ENCODE assay signal across 9 cellular contexts in genomic region chr11:95699631-95700470, GRCh38.
DNase-seq lines count a peak whose midpoint lies in the region; ATAC-seq and TF ChIP-seq lines count a peak whose summit lies in the region.
"Had no signal": no experiment of that assay in that cellular context is flagged by ENCODE, and none has a peak within 500 bp of the region (broad histone marks: within the 10 kb centered on the region; RNA-seq: fewer than 3 reads in every experiment).

No MANE protein-coding gene starts in this region.

- H3K36me3 Mint-ChIP-seq in activated CD8-positive, alpha-beta T cell treated with anti-CD3 and anti-CD28 coated beads for 36 hours (ENCODE audit: low read depth) = peaks cover 15% of the 10 kb centered on the region
- H3K36me3 Mint-ChIP-seq in natural killer cell (no peaks in the 10 kb centered on the region), Caco-2 (ENCODE audit: insufficient read depth, unreplicated experiment) (no peaks in the 10 kb centered on the region)

- no TSS peak for BruUV-seq in Caco-2 (replicated peaks; lab: Mats Ljungman, UMichigan)

- H3K27me3 ChIP-seq in Caco-2 (replicated peaks; ENCODE audit: control insufficient read depth, insufficient read depth, low read length) = no peaks in the 10 kb centered on the region

- H3K27ac Mint-ChIP-seq in activated CD8-positive, alpha-beta T cell treated with anti-CD3 and anti-CD28 coated beads for 36 hours = peak overlapping the region; percentile 95
- peak overlapping the region; percentile 80 to 82 for H3K27ac Mint-ChIP-seq in natural killer cell
- H3K27ac Mint-ChIP-seq in Caco-2 (ENCODE audit: unreplicated experiment) = no peak overlapping the region

- H3K4me1 Mint-ChIP-seq in activated CD8-positive, alpha-beta T cell treated with anti-CD3 and anti-CD28 coated beads for 36 hours (ENCODE audit: low read depth) = peaks cover 54% of the 10 kb centered on the region
- H3K4me1 Mint-ChIP-seq in natural killer cell (peaks cover 23 to 27% of the 10 kb centered on the region in 2 donors), Caco-2 (ENCODE audit: low read depth, unreplicated experiment) (no peaks in the 10 kb centered on the region)

- peaks cover 8% of the 10 kb centered on the region for H3K4me1 ChIP-seq in Caco-2

- CTCF ChIA-PET in activated CD8-positive, alpha-beta T cell treated with anti-CD3 and anti-CD28 coated beads for 36 hours (lab: Charles Lee) = interaction anchor here (0.8 to 2.6 kb wide), 7 partner anchors 10 to 548 kb away, joined by 3 to 9 read pairs (median 5); no protein-coding TSS in a partner anchor
- CTCF ChIA-PET in Caco-2 (lab: Charles Lee) = no interaction called here

- no peak for TF ChIP-seq CTCF in activated CD8-positive, alpha-beta T cell treated with anti-CD3 and anti-CD28 coated beads for 36 hours (IDR thresholded peaks at IDR 0.05)
- TF ChIP-seq CTCF in natural killer cell (IDR thresholded peaks at IDR 0.05) (no peak), Caco-2 (IDR thresholded peaks at IDR 0.05; ENCODE audit: insufficient read depth in 1 of 2, low read depth in 1 of 2, low read length in 1 of 2, severe bottlenecking in 1 of 2, unreplicated experiment in 1 of 2) (no peak)

- no peaks in the 10 kb centered on the region for H3K36me3 ChIP-seq in Caco-2 (ENCODE audit: control insufficient read depth, insufficient read depth, low read length)

- no peaks in the 10 kb centered on the region for H3K27me3 Mint-ChIP-seq in activated CD8-positive, alpha-beta T cell treated with anti-CD3 and anti-CD28 coated beads for 36 hours
- H3K27me3 Mint-ChIP-seq in natural killer cell (ENCODE audit: low read depth in 2 of 2) = no peaks in the 10 kb centered on the region
- H3K27me3 Mint-ChIP-seq in Caco-2 (ENCODE audit: insufficient read depth, unreplicated experiment) = no peaks in the 10 kb centered on the region

- POLR2A ChIA-PET in activated CD8-positive, alpha-beta T cell treated with anti-CD3 and anti-CD28 coated beads for 36 hours (lab: Charles Lee) = interaction anchor here (0.5 to 4.7 kb wide), 10 partner anchors 8 to 632 kb away, joined by 3 to 18 read pairs (median 4); no protein-coding TSS in a partner anchor
- POLR2A ChIA-PET in Caco-2 (lab: Charles Lee) = interaction anchor here (0.5 kb wide), 1 partner anchor 24 kb away, joined by 6 read pairs; no protein-coding TSS in a partner anchor

- peak overlapping the region; percentile 57 for H3K4me3 Mint-ChIP-seq in activated CD8-positive, alpha-beta T cell treated with anti-CD3 and anti-CD28 coated beads for 36 hours
- peak overlapping the region; percentile 67 for H3K4me3 Mint-ChIP-seq in natural killer cell
- H3K4me3 Mint-ChIP-seq in Caco-2 (ENCODE audit: unreplicated experiment) = no peak overlapping the region

- no peaks in the 10 kb centered on the region for H3K9me3 ChIP-seq in Caco-2

- intact Hi-C loops in activated CD8-positive, alpha-beta T cell treated with anti-CD3 and anti-CD28 coated beads for 36 hours (cut with micrococcal nuclease) = loop anchor here (5.0 to 10.0 kb wide), 3 partner anchors 38 to 635 kb away; partner anchors contain the start of gene SRSF8
- intact Hi-C loops in natural killer cell (cut with micrococcal nuclease) (loop anchor here (10.0 kb wide), 1 partner anchor 185 kb away; no protein-coding TSS in a partner anchor), Caco-2 (cut with micrococcal nuclease; ENCODE audit: unreplicated experiment) (no loop called here)

- DNase-seq in activated CD8-positive, alpha-beta T cell treated with anti-CD3 and anti-CD28 coated beads for 36 hours = no peak
- DNase-seq in natural killer cell = no peak
- no peak for DNase-seq in NCI-H526 treated with DMSO at 0.1 percent for 48 hours (lab: John Stamatoyannopoulos, UW)
- no peak for DNase-seq in activated effector memory CD4-positive, alpha-beta T cell treated with Interleukin-2 at 50 U/mL for 16 hours
- DNase-seq in Caco-2 = no peak
- DNase-seq in NCI-H1930 (lab: John Stamatoyannopoulos, UW) = no peak
- DNase-seq: HCEC 1CT had no signal

- peaks cover 3% of the 10 kb centered on the region for H3K9me3 Mint-ChIP-seq in activated CD8-positive, alpha-beta T cell treated with anti-CD3 and anti-CD28 coated beads for 36 hours
- H3K9me3 Mint-ChIP-seq in natural killer cell (no peaks in the 10 kb centered on the region), Caco-2 (ENCODE audit: unreplicated experiment) (no peaks in the 10 kb centered on the region)

- H3K4me3 ChIP-seq in Caco-2 (ENCODE audit: low read depth, low read length) = no peak overlapping the region

- ATAC-seq in GM18517 (IDR thresholded peaks at IDR 0.05; ENCODE audit: unreplicated experiment) (peak; percentile 54), HG02763 (IDR thresholded peaks at IDR 0.05; ENCODE audit: unreplicated experiment) (peak; percentile 31), natural killer cell (peak; percentile 65 to 76 (median 67))
- peak; percentile 60 for ATAC-seq in activated CD8-positive, alpha-beta T cell treated with anti-CD3 and anti-CD28 coated beads for 36 hours
